14 cellular contexts compared by ENCODE assay signal in genomic region chr2:117856415-117857210, GRCh38. TPM values are rescaled to one million over a fixed set of nuclear protein-coding genes. Genes with fewer than 3 reads are reported as not detected.
DNase-seq lines count a peak whose midpoint lies in the region; ATAC-seq, FAIRE-seq and TF ChIP-seq lines count a peak whose summit lies in the region.
"Had no signal": no experiment of that assay in that cellular context is flagged by ENCODE, and none has a peak within 500 bp of the region (broad histone marks: within the 10 kb centered on the region; RNA-seq: fewer than 3 reads in every experiment).

No MANE protein-coding gene starts in this region.

- H3K79me2 ChIP-seq in astrocyte (ENCODE audit: insufficient read depth, low read length), result no peaks in the 10 kb centered on the region

- H3K9me3 Mint-ChIP-seq in astrocyte (ENCODE audit: unreplicated experiment), result peaks cover 3% of the 10 kb centered on the region
- H3K9me3 Mint-ChIP-seq: stimulated activated naive CD8-positive, alpha-beta T cell treated with anti-CD3 and anti-CD28 coated beads, Interleukin-15, Interleukin-2, amounts not matched to agents 100 ng/mL and 50 ng/mL, for 24 hours had no signal

- peaks cover 2% of the 10 kb centered on the region for H3K27me3 Mint-ChIP-seq in astrocyte (ENCODE audit: low read depth, unreplicated experiment)

- no peak overlapping the region for H3K4me3 Mint-ChIP-seq in astrocyte (ENCODE audit: unreplicated experiment)
- H3K4me3 Mint-ChIP-seq: activated CD4-positive, alpha-beta memory T cell treated with anti-CD3 and anti-CD28 coated beads for 36 hours; stimulated activated naive CD8-positive, alpha-beta T cell treated with anti-CD3 and anti-CD28 coated beads, Interleukin-15, Interleukin-2, amounts not matched to agents 100 ng/mL and 50 ng/mL, for 24 hours had no signal

- peaks cover 10% of the 10 kb centered on the region for H3K4me1 Mint-ChIP-seq in astrocyte (ENCODE audit: low read depth, unreplicated experiment)

- H3K9me3 ChIP-seq in astrocyte (ENCODE audit: insufficient read depth, low read depth, low read length), result peaks cover 10% of the 10 kb centered on the region

- H3K27me3 ChIP-seq in astrocyte (ENCODE audit: insufficient read depth, low read length), result peaks cover 6% of the 10 kb centered on the region

- POLR2A ChIA-PET in AG04449 (lab: Yijun Ruan, JAX), result interaction anchor here (0.6 to 1.1 kb wide), 2 partner anchors 42 to 171 kb away, joined by 3 to 5 read pairs; partner anchors contain the start of gene DDX18

- CTCF ChIA-PET in AG04449 (lab: Yijun Ruan, JAX), result interaction anchor here (1.0 to 6.2 kb wide), 6 partner anchors 17 to 190 kb away, joined by 3 to 32 read pairs (median 7); partner anchors contain the start of gene DDX18

- peak; percentile 90 for DNase-seq in AG04449 (ENCODE audit: low read depth, low spot score)
- peak; percentile 19 for DNase-seq in HT-29 (ENCODE audit: low spot score)
- peak; percentile 96 for DNase-seq in astrocyte (ENCODE audit: low read depth)
- peak; percentile 98 for DNase-seq in iris pigment epithelial cell (ENCODE audit: low read depth)
- DNase-seq in NCI-H2196 (lab: John Stamatoyannopoulos, UW; ENCODE audit: unreplicated experiment), result no peak
- no peak for DNase-seq in COR-L47 (lab: John Stamatoyannopoulos, UW)
- no peak for DNase-seq in caudate nucleus (lab: John Stamatoyannopoulos, UW)
- DNase-seq: activated CD4-positive, alpha-beta memory T cell treated with anti-CD3 and anti-CD28 coated beads for 36 hours; C1 segment of cervical spinal cord; heart right ventricle; SIG-M5 had no signal

- no peaks in the 10 kb centered on the region for H4K20me1 ChIP-seq in astrocyte (ENCODE audit: insufficient read depth, low read length)

- H3K36me3 Mint-ChIP-seq in astrocyte (ENCODE audit: low read depth, unreplicated experiment), result no peaks in the 10 kb centered on the region
- H3K36me3 Mint-ChIP-seq: activated CD4-positive, alpha-beta memory T cell treated with anti-CD3 and anti-CD28 coated beads for 36 hours had no signal

- H3K27ac ChIP-seq in astrocyte (ENCODE audit: low read depth, low read length), result peak overlapping the region; percentile 50
- H3K27ac ChIP-seq in caudate nucleus (ENCODE audit: low read depth, low read length), result no peak overlapping the region
- H3K27ac ChIP-seq: heart right ventricle had no signal

- FAIRE-seq in astrocyte (lab: Jason Lieb, UNC), result peak; percentile 99

- H3K4me3 ChIP-seq in AG04449 (ENCODE audit: low read depth, low read length) (no peak overlapping the region), astrocyte (ENCODE audit: insufficient read depth, low read depth, low read length) (no peak overlapping the region)
- H3K4me3 ChIP-seq: GM12878, heart right ventricle had no signal

- TF ChIP-seq CTCF in AG04449 (IDR thresholded peaks at IDR 0.05; ENCODE audit: insufficient read depth, low read length, missing control alignments) (no peak), astrocyte (IDR thresholded peaks at IDR 0.05; ENCODE audit: insufficient read depth, low read depth, low read length) (no peak)

- peak overlapping the region; percentile 24 for H2AFZ ChIP-seq in astrocyte (ENCODE audit: low read depth, low read length)

- H3K4me2 ChIP-seq in astrocyte (ENCODE audit: low read length), result peak overlapping the region; percentile 72

- peak overlapping the region; percentile 26 for H3K9ac ChIP-seq in astrocyte (ENCODE audit: low read length)

- H3K4me1 ChIP-seq in astrocyte (ENCODE audit: insufficient read depth, low read length), result peaks cover 14% of the 10 kb centered on the region
- H3K4me1 ChIP-seq: heart right ventricle had no signal

- no peak for ATAC-seq in HG03159 (IDR thresholded peaks at IDR 0.05; ENCODE audit: unreplicated experiment)
- ATAC-seq: GM12878, heart right ventricle had no signal

- peak overlapping the region; percentile 75 for H3K27ac Mint-ChIP-seq in astrocyte (ENCODE audit: unreplicated experiment)
- H3K27ac Mint-ChIP-seq: activated CD4-positive, alpha-beta memory T cell treated with anti-CD3 and anti-CD28 coated beads for 36 hours; stimulated activated naive CD8-positive, alpha-beta T cell treated with anti-CD3 and anti-CD28 coated beads, Interleukin-15, Interleukin-2, amounts not matched to agents 100 ng/mL and 50 ng/mL, for 24 hours had no signal

- no peaks in the 10 kb centered on the region for H3K36me3 ChIP-seq in astrocyte (ENCODE audit: insufficient read depth, low read length)
- H3K36me3 ChIP-seq: heart right ventricle had no signal

RNA-seq across cellular contexts. Expression of gene DDX18, which starts 42.1 kb away (rescaled TPM):
- total RNA-seq in HT-29 (2014; rRNA removed; shearing (Covaris generic)), result 28.5 and 33.2 TPM in 2 replicates
- total RNA-seq in astrocyte, result 64.3 and 72.6 TPM in 2 replicates

Comparison
In these comparisons a context has a peak if more than half of its experiments do, and no peak if none do; other contexts are left out.
1. DNase-seq: peak in AG04449 (single experiment), HT-29 (single experiment), astrocyte (single experiment) and iris pigment epithelial cell (single experiment); none in NCI-H2196 (single experiment), COR-L47 (single experiment) and caudate nucleus (0 of 61).